ENCODE assay signal across 7 cellular contexts in the genomic region with DNA sequence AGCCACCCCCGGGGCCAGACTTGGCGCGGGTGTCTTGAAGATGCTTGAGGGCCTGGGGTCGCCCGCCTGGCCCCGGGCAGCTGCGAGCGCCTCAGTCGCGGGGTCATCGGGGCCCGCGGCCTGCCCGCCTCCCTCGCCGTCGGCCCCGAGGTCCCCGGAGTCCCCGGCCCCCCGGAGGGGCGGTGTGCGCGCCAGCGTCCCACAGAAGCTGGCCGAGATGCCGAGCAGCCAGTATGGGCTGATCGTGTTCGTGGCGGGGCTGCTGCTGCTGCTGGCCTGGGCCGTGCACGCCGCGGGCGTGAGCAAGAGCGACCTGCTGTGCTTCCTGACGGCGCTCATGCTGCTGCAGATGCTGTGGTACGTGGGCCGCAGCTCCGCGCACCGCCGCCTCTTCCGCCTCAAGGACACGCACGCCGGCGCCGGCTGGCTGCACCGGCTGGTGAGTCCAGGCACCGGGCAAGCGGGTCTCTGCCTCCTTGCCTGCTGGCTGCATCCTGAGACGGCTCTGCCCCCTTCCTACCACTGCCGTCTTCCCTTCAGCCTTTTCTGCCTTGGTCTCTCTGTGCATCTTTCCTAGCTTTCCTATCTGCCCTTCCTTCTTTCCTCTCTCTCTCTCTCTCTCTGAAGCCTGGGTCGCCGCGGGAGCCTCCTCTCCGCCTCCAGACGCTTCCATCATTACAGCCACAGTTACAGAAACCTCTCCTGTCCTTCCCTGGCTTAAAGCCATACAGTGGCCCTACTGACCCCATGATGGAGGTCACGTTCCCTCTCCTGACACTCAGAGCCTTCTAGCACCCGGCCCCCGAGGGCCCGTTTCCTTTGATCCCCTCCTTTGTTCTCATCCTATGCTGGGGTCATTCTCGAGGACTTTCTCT.
DNase-seq lines count a peak whose midpoint lies in the region; ATAC-seq, FAIRE-seq and TF ChIP-seq lines count a peak whose summit lies in the region.
"Not testable (repeated sequence)": the region's sequence is repeated elsewhere in the genome, so short reads cannot be mapped to it uniquely, and the experiment has no call there.

No MANE protein-coding gene starts in this region.

- H3K36me3 Mint-ChIP-seq in natural killer cell treated with Interleukin-12 subunit alpha and Interleukin-12 subunit beta and Interleukin-15 and Interleukin-18, amount 100 ng/mL, for 72 hours = not testable (repeated sequence)

- not testable (repeated sequence) for ATAC-seq in natural killer cell treated with Interleukin-12 subunit alpha and Interleukin-12 subunit beta and Interleukin-15 and Interleukin-18, amount 100 ng/mL, for 72 hours

- TF ChIP-seq POLR2A in Peyer's patch (IDR thresholded peaks at IDR 0.05); esophagus muscularis mucosa (IDR thresholded peaks at IDR 0.05; ENCODE audit: low read depth); sigmoid colon (IDR thresholded peaks at IDR 0.05): not testable (repeated sequence)

- H3K27ac Mint-ChIP-seq in natural killer cell treated with Interleukin-12 subunit alpha and Interleukin-12 subunit beta and Interleukin-15 and Interleukin-18, amount 100 ng/mL, for 72 hours = not testable (repeated sequence)

- in situ Hi-C loops in GM23248 (cut with MboI) = not testable (repeated sequence)

- WGBS in GM23248 (ENCODE audit: low coverage in 1 of 2, low lambda C conversion rate in 2 of 2, missing lambda C conversion rate in 2 of 2), 2 experiments = 10 to 12% methylated on average over 56 to 60 of the region's 65 CpGs
- 22% methylated on average over 29 of the region's 65 CpGs for WGBS in esophagus muscularis mucosa
- WGBS in sigmoid colon, 2 donors = 21 to 27% methylated on average over 61 of the region's 65 CpGs

- dilution Hi-C loops in keratinocyte (cut with MboI; ENCODE audit: extremely low pct_ligation_motif_present, low sequenced_read_pairs) = not testable (repeated sequence)

- not testable (repeated sequence) for FAIRE-seq in keratinocyte (lab: Jason Lieb, UNC)

- not testable (repeated sequence) for H3F3A ChIP-seq in GM23248 (ENCODE audit: insufficient read depth)

- TF ChIP-seq CTCF in Peyer's patch (IDR thresholded peaks at IDR 0.05); esophagus muscularis mucosa (IDR thresholded peaks at IDR 0.05); keratinocyte (optimal IDR thresholded peaks at IDR 0.05 in 1 of 3, IDR thresholded peaks at IDR 0.05 in 1 of 3, conservative IDR thresholded peaks at IDR 0.05 in 1 of 3; ENCODE audit: extremely low read depth in 1 of 3, insufficient read depth in 2 of 3, low read length in 3 of 3); sigmoid colon (IDR thresholded peaks at IDR 0.05): not testable (repeated sequence)

- not testable (repeated sequence) for H3K4me1 ChIP-seq in GM23248 (ENCODE audit: insufficient read depth); Peyer's patch; esophagus muscularis mucosa; keratinocyte (ENCODE audit: control insufficient read depth, extremely low read depth, insufficient read depth, low read length); sigmoid colon

- not testable (repeated sequence) for H3K9me2 ChIP-seq in GM23248 (ENCODE audit: insufficient read depth)

- H3K4me1 Mint-ChIP-seq in natural killer cell treated with Interleukin-12 subunit alpha and Interleukin-12 subunit beta and Interleukin-15 and Interleukin-18, amount 100 ng/mL, for 72 hours (ENCODE audit: low read depth in 2 of 2) = not testable (repeated sequence)

- H3K4me3 Mint-ChIP-seq in natural killer cell treated with Interleukin-12 subunit alpha and Interleukin-12 subunit beta and Interleukin-15 and Interleukin-18, amount 100 ng/mL, for 72 hours = not testable (repeated sequence)

- not testable (repeated sequence) for H3K4me3 ChIP-seq in GM23248; Peyer's patch; esophagus muscularis mucosa; keratinocyte (ENCODE audit: control insufficient read depth in 2 of 3, extremely low read depth in 1 of 3, insufficient read depth in 2 of 3, low read depth in 1 of 3, low read length in 3 of 3)
- H3K4me3 ChIP-seq in sigmoid colon = peak overlapping the region in 1 of 4 donors; percentile 1

- not testable (repeated sequence) for H3K79me2 ChIP-seq in GM23248 (ENCODE audit: insufficient read depth); keratinocyte (ENCODE audit: control insufficient read depth, insufficient read depth, low read length)

- not testable (repeated sequence) for H3K9me3 ChIP-seq in GM23248 (ENCODE audit: low read depth); Peyer's patch; esophagus muscularis mucosa; keratinocyte (ENCODE audit: control insufficient read depth, low read depth, low read length); sigmoid colon

- not testable (repeated sequence) for H2AFZ ChIP-seq in GM23248
- H2AFZ ChIP-seq in keratinocyte (ENCODE audit: control insufficient read depth, low read length) = peak overlapping the region; percentile 30

- intact Hi-C loops in esophagus muscularis mucosa (cut with DNase I); sigmoid colon (cut with DNase I): not testable (repeated sequence)

- H3K27me3 Mint-ChIP-seq in natural killer cell treated with Interleukin-12 subunit alpha and Interleukin-12 subunit beta and Interleukin-15 and Interleukin-18, amount 100 ng/mL, for 72 hours = peaks cover 0 to 10% of the 10 kb centered on the region in 2 donors

- DNase-seq in GM23248 (peak; percentile 0), Peyer's patch (peak in 2 of 3 donors; percentile 30 to 40), astrocyte of the hippocampus (ENCODE audit: low read depth, low spot score) (peak; percentile 7), esophagus muscularis mucosa (ENCODE audit: extremely low spot score) (peak; percentile 91), sigmoid colon (peak; percentile 63)
- not testable (repeated sequence) for DNase-seq in keratinocyte (ENCODE audit: low read depth, low spot score)
- DNase-seq in natural killer cell treated with Interleukin-12 subunit alpha and Interleukin-12 subunit beta and Interleukin-15 and Interleukin-18, amount 100 ng/mL, for 72 hours (ENCODE audit: low spot score) = peak; percentile 59

- H3K36me3 ChIP-seq in GM23248 (ENCODE audit: low read depth); Peyer's patch; esophagus muscularis mucosa; keratinocyte (ENCODE audit: control insufficient read depth in 2 of 2, extremely low read depth in 1 of 2, insufficient read depth in 2 of 2, low read length in 2 of 2); sigmoid colon: not testable (repeated sequence)

- H3K27me3 ChIP-seq in GM23248 (replicated peaks; ENCODE audit: insufficient read depth) (0 out of 2 replicates have a peak, but pooled peaks cover 13% of the 10 kb centered on the region), esophagus muscularis mucosa (peaks cover 0 to 66% (median 4%) of the 10 kb centered on the region in 4 donors), sigmoid colon (peaks cover 6 to 47% (median 9%) of the 10 kb centered on the region in 3 donors)
- not testable (repeated sequence) for H3K27me3 ChIP-seq in Peyer's patch; keratinocyte (ENCODE audit: control insufficient read depth, extremely low read depth, insufficient read depth, low read length)

- H4K20me1 ChIP-seq in GM23248 (ENCODE audit: insufficient read depth); keratinocyte (ENCODE audit: control insufficient read depth, extremely low read depth, insufficient read depth, low read length): not testable (repeated sequence)

- not testable (repeated sequence) for H3K27ac ChIP-seq in GM23248; Peyer's patch; esophagus muscularis mucosa (replicated peaks in 1 of 4); keratinocyte (ENCODE audit: control insufficient read depth, insufficient read depth, low read length); sigmoid colon

- H3K9me3 Mint-ChIP-seq in natural killer cell treated with Interleukin-12 subunit alpha and Interleukin-12 subunit beta and Interleukin-15 and Interleukin-18, amount 100 ng/mL, for 72 hours = not testable (repeated sequence)

- H3K9ac ChIP-seq in GM23248; keratinocyte (ENCODE audit: control insufficient read depth, extremely low read depth, insufficient read depth, low read length): not testable (repeated sequence)

- not testable (repeated sequence) for TF ChIP-seq EP300 in esophagus muscularis mucosa (IDR thresholded peaks at IDR 0.05); sigmoid colon (IDR thresholded peaks at IDR 0.05)

- not testable (repeated sequence) for H3K4me2 ChIP-seq in GM23248 (ENCODE audit: unreplicated experiment); keratinocyte (ENCODE audit: control insufficient read depth, extremely low read depth, insufficient read depth, low read depth, low read length)

- not testable (repeated sequence) for H3K9me1 ChIP-seq in keratinocyte (ENCODE audit: control insufficient read depth, extremely low read depth, insufficient read depth, low read length)
